In the genomic region with DNA sequence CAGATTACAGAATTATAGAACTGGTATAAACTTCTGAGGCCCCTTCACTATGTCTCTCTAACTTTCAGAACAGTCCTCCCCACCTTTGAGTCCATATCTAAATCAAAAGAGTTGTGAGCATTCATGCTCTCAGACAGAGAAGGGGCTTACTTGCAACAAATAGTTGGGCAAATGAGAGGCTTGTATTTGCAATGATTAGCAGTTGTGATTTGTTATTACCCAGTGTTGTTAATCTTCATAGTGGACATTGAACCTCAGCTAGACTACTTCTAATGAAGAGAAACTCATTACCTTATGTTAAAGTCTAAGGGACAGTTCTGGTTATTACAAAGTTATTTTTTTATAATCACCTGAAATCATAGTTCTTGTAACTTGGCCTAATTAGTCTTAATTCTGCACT, we compare ENCODE assay signal across 30 cellular contexts.
"Had no signal": no experiment of that assay in that cellular context is flagged by ENCODE, and none has a peak within 500 bp of the region (broad histone marks: within the 10 kb centered on the region; RNA-seq: fewer than 3 reads in every experiment).

No MANE protein-coding gene starts in this region.

- H3K9ac ChIP-seq: neural progenitor cell, parathyroid adenoma had no signal

- H3K4me1 ChIP-seq: left lung, lower lobe of right lung, neural progenitor cell, parathyroid adenoma, right atrium auricular region, suprapubic skin, tibial artery, upper lobe of right lung had no signal

- H3K27ac ChIP-seq: left lung, lower lobe of right lung, neural progenitor cell, neutrophil, parathyroid adenoma, right atrium auricular region, right lobe of liver, suprapubic skin, thoracic aorta, tibial artery, upper lobe of right lung had no signal

- ATAC-seq: left cardiac atrium, left lung, lower lobe of right lung, natural killer cell, right lobe of liver, upper lobe of right lung had no signal

- H3K36me3 ChIP-seq: left lung, lower lobe of right lung, neural progenitor cell, neutrophil, right lobe of liver, suprapubic skin, thoracic aorta, upper lobe of right lung had no signal

- H3K4me3 ChIP-seq: left lung, lower lobe of right lung, neural progenitor cell, right atrium auricular region, right lobe of liver, suprapubic skin, thoracic aorta, tibial artery, upper lobe of right lung had no signal

- FAIRE-seq: keratinocyte, urothelium cell line had no signal

- H2AFZ ChIP-seq: neural progenitor cell, parathyroid adenoma had no signal

- H3K9me3 Mint-ChIP-seq: mesothelial cell of epicardium; natural killer cell; nephron progenitor cell; neural progenitor cell; stimulated activated naive B cell treated with anti-CD40 and anti-IgM and Interleukin-4, amounts not matched to agents 10 μg/mL and 1 μg/mL and 100 μg/mL, for 72 hours; stimulated activated naive CD8-positive, alpha-beta T cell treated with anti-CD3 and anti-CD28 coated beads, Interleukin-15, Interleukin-2, amounts not matched to agents 100 ng/mL and 50 ng/mL, for 24 hours had no signal

- H3K79me2 ChIP-seq: parathyroid adenoma had no signal

- H3K4me3 Mint-ChIP-seq: mesothelial cell of epicardium; natural killer cell; nephron progenitor cell; neural progenitor cell; stimulated activated naive B cell treated with anti-CD40 and anti-IgM and Interleukin-4, amounts not matched to agents 10 μg/mL and 1 μg/mL and 100 μg/mL, for 72 hours; stimulated activated naive CD8-positive, alpha-beta T cell treated with anti-CD3 and anti-CD28 coated beads, Interleukin-15, Interleukin-2, amounts not matched to agents 100 ng/mL and 50 ng/mL, for 24 hours had no signal

- H3K4me1 Mint-ChIP-seq: mesothelial cell of epicardium, natural killer cell, nephron progenitor cell, neural progenitor cell had no signal

- H3K27ac Mint-ChIP-seq: mesothelial cell of epicardium; natural killer cell; neural progenitor cell; stimulated activated naive B cell treated with anti-CD40 and anti-IgM and Interleukin-4, amounts not matched to agents 10 μg/mL and 1 μg/mL and 100 μg/mL, for 72 hours; stimulated activated naive CD8-positive, alpha-beta T cell treated with anti-CD3 and anti-CD28 coated beads, Interleukin-15, Interleukin-2, amounts not matched to agents 100 ng/mL and 50 ng/mL, for 24 hours had no signal

- H3K36me3 Mint-ChIP-seq: mesothelial cell of epicardium, natural killer cell, neural progenitor cell had no signal

- H3K4me2 ChIP-seq: neural progenitor cell had no signal

- H3K27me3 ChIP-seq: left lung, neural progenitor cell, neutrophil, right atrium auricular region, right lobe of liver, suprapubic skin, tibial artery, upper lobe of right lung had no signal

- H3K9me3 ChIP-seq: left lung, lower lobe of right lung, neutrophil, right atrium auricular region, right lobe of liver, suprapubic skin, thoracic aorta, tibial artery, upper lobe of right lung had no signal

- DNase-seq: hippocampal formation; kidney glomerular epithelial cell; left cardiac atrium; left lung; lower lobe of right lung; mammary epithelial cell; mesendoderm; naive B cell; natural killer cell; nephron progenitor cell; occipital lobe; right lobe of liver; stimulated activated CD4-positive, alpha-beta T cell treated with anti-CD3 and anti-CD28 coated beads, Interleukin-12 subunit alpha, Interleukin-12 subunit beta, amount 100 ng/mL, for 4 hours; stimulated activated CD4-positive, alpha-beta T cell treated with anti-CD3 and anti-CD28 coated beads, Interleukin-15, amount 100 ng/mL, for 24 hours; stimulated activated CD4-positive, alpha-beta T cell treated with anti-CD3 and anti-CD28 coated beads, Interleukin-2, amount 100 ng/mL, for 24 hours; stimulated activated CD4-positive, alpha-beta T cell treated with anti-CD3 and anti-CD28 coated beads, Interleukin-4, amount 100 ng/mL, for 1 hour; stimulated activated naive B cell treated with anti-CD40 and anti-IgM and Interleukin-4, amounts not matched to agents 10 μg/mL and 1 μg/mL and 100 μg/mL, for 72 hours; tibial artery; trophoblast cell; upper lobe of right lung had no signal

- H3K27me3 Mint-ChIP-seq: naive B cell; stimulated activated naive B cell treated with anti-CD40 and anti-IgM and Interleukin-4, amounts not matched to agents 10 μg/mL and 1 μg/mL and 100 μg/mL, for 72 hours; stimulated activated naive CD8-positive, alpha-beta T cell treated with anti-CD3 and anti-CD28 coated beads, Interleukin-15, Interleukin-2, amounts not matched to agents 100 ng/mL and 50 ng/mL, for 24 hours had no signal
